ENCODE assay signal across 8 cellular contexts in the genomic region with DNA sequence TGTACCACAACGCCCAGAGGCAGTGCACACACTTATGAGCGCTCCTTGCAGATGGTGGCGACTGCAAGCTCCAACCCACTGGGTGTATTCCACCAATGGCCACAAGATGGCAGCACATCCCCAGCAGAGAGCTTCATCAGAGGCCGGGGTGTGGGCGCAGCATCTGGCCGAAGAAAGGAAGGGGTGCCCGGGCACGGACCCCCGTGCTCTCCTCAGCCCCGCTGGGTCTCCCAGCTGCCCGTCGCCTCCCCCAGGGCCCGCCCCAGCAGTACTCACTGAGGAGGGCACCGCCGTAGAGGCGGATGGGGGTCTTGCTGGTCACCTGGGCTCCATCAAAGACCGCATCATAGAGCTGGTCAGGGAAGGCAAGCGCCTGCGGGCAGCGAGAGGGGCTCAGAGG. TPM values are rescaled to one million over a fixed set of nuclear protein-coding genes. Genes with fewer than 3 reads are reported as not detected.
DNase-seq lines count a peak whose midpoint lies in the region; ATAC-seq and TF ChIP-seq lines count a peak whose summit lies in the region.

No MANE protein-coding gene starts in this region.

- POLR2A ChIA-PET in PC-3 (lab: Charles Lee; ENCODE audit: unreplicated experiment), result interaction anchor here (0.6 kb wide), 1 partner anchor 41 kb away, joined by 3 read pairs; no protein-coding TSS in a partner anchor

- peaks cover 8% of the 10 kb centered on the region for H3K79me1 ChIP-seq in neuronal stem cell (ENCODE audit: low read depth, low read length)

- H3K23ac ChIP-seq in neuronal stem cell (ENCODE audit: low read depth, low read length, poor library complexity), result no peak overlapping the region

- H3K27ac ChIP-seq in PC-3 (ENCODE audit: low read length) (no peak overlapping the region), neuronal stem cell (replicated peaks; ENCODE audit: low read length) (no peak overlapping the region), substantia nigra (ENCODE audit: low read depth, low read length, poor library complexity, severe bottlenecking) (no peak overlapping the region)

- no peak overlapping the region for H2BK15ac ChIP-seq in neuronal stem cell (ENCODE audit: low read length)

- H3K79me2 ChIP-seq in PC-3 (ENCODE audit: low read length), result no peaks in the 10 kb centered on the region

- H3K4me2 ChIP-seq in PC-3 (ENCODE audit: low read length) (no peak overlapping the region), neuronal stem cell (ENCODE audit: insufficient read depth, low read length, poor library complexity, severe bottlenecking) (no peak overlapping the region)

- H4K20me1 ChIP-seq in PC-3 (ENCODE audit: low read length), result no peaks in the 10 kb centered on the region

- DNase-seq in ACHN (peak; percentile 68), HT1080 (ENCODE audit: low read depth) (peak; percentile 63), PC-3 (peak; percentile 84), activated T-cell treated with anti-CD3 and anti-CD28 coated beads for 48 hours (ENCODE audit: low read depth) (peak; percentile 75), fibroblast of mammary gland (ENCODE audit: low read depth) (peak; percentile 75), neuronal stem cell (ENCODE audit: low spot score) (peak; percentile 88), substantia nigra (lab: John Stamatoyannopoulos, UW) (peak in 47 of 49 donors; percentile 28 to 90 (median 72))

- CTCF ChIA-PET in PC-3 (lab: Charles Lee), result interaction anchor here (0.6 to 3.0 kb wide), 5 partner anchors 9 to 168 kb away, joined by 4 to 58 read pairs (median 6); no protein-coding TSS in a partner anchor

- intact Hi-C loops in PC-3 (cut with micrococcal nuclease), result loop anchor here (1.0 kb wide), 2 partner anchors 109 to 167 kb away; no protein-coding TSS in a partner anchor

- H3K9me3 ChIP-seq in PC-3 (ENCODE audit: low read length), result no peaks in the 10 kb centered on the region
- no peaks in the 10 kb centered on the region for H3K9me3 ChIP-seq in neuronal stem cell (replicated peaks in 1 of 2; ENCODE audit: control insufficient read depth in 2 of 2, insufficient read depth in 1 of 2, low read depth in 1 of 2, low read length in 2 of 2)

- H2AK5ac ChIP-seq in neuronal stem cell (ENCODE audit: low read depth, low read length), result peak overlapping the region; percentile 72

- H2AFZ ChIP-seq in PC-3 (ENCODE audit: low read length) (no peak overlapping the region), neuronal stem cell (ENCODE audit: low read length) (no peak overlapping the region)

- H3K9ac ChIP-seq in PC-3 (ENCODE audit: low read length) (no peak overlapping the region), neuronal stem cell (ENCODE audit: low read depth, low read length, poor library complexity) (no peak overlapping the region)

- H3K36me3 ChIP-seq in PC-3 (ENCODE audit: low read depth, low read length), result no peaks in the 10 kb centered on the region
- H3K36me3 ChIP-seq in neuronal stem cell (replicated peaks in 1 of 2; ENCODE audit: control insufficient read depth in 2 of 2, insufficient read depth in 2 of 2, low read length in 2 of 2), result peaks cover 0 to 18% of the 10 kb centered on the region in 2 donors

- no peak overlapping the region for H2BK5ac ChIP-seq in neuronal stem cell (ENCODE audit: low read length)

- no peak overlapping the region for H3K4ac ChIP-seq in neuronal stem cell (ENCODE audit: low read length)

- BruUV-seq in PC-3 (replicated peaks; lab: Mats Ljungman, UMichigan), result no TSS peak

- H3K4me1 ChIP-seq in PC-3 (ENCODE audit: insufficient read depth, low read length), result no peaks in the 10 kb centered on the region
- H3K4me1 ChIP-seq in neuronal stem cell (ENCODE audit: control insufficient read depth in 2 of 2, insufficient read depth in 1 of 2, low read depth in 1 of 2, low read length in 2 of 2), result peaks cover 0 to 3% of the 10 kb centered on the region in 2 donors

- TF ChIP-seq CTCF in PC-3 (conservative IDR thresholded peaks at IDR 0.05; ENCODE audit: low read depth, low read length), result peak; percentile 88
- peak; percentile 84 for TF ChIP-seq CTCF in fibroblast of mammary gland (conservative IDR thresholded peaks at IDR 0.05; ENCODE audit: control insufficient read depth, insufficient read depth, low read depth, low read length)

- H3K14ac ChIP-seq in neuronal stem cell (ENCODE audit: low read length), result no peak overlapping the region

- no peak overlapping the region for H4K91ac ChIP-seq in neuronal stem cell (ENCODE audit: low read depth, low read length, poor library complexity)

- no CpG with 5 or more reads among the region's 20 CpGs for WGBS in neuronal stem cell (ENCODE audit: extremely low coverage in 2 of 2, insufficient read length in 2 of 2, insufficient replicate concordance in 1 of 2), 2 donors

- H4K8ac ChIP-seq in neuronal stem cell (ENCODE audit: low read depth, low read length), result no peak overlapping the region

- H3K4me3 ChIP-seq in PC-3 (ENCODE audit: low read length), result no peak overlapping the region
- no peak overlapping the region for H3K4me3 ChIP-seq in fibroblast of mammary gland (ENCODE audit: control insufficient read depth, low read depth, low read length)
- H3K4me3 ChIP-seq in neuronal stem cell (ENCODE audit: low read length in 2 of 2), result no peak overlapping the region

- H3K9me2 ChIP-seq in PC-3 (replicated peaks; ENCODE audit: low read length), result no peaks in the 10 kb centered on the region

- H3K18ac ChIP-seq in neuronal stem cell (ENCODE audit: low read length), result peak overlapping the region; percentile 61

- H2BK120ac ChIP-seq in neuronal stem cell (ENCODE audit: low read depth, low read length), result no peak overlapping the region

- no peak overlapping the region for H2BK12ac ChIP-seq in neuronal stem cell (ENCODE audit: low read length)

- ATAC-seq in GM18511 (IDR thresholded peaks at IDR 0.05; ENCODE audit: unreplicated experiment), result peak; percentile 80
- ATAC-seq in PC-3, result peak; percentile 89

- H3K27me3 ChIP-seq in PC-3 (ENCODE audit: low read length), result no peaks in the 10 kb centered on the region
- no peaks in the 10 kb centered on the region for H3K27me3 ChIP-seq in neuronal stem cell (ENCODE audit: control insufficient read depth in 3 of 3, insufficient read depth in 3 of 3, low read depth in 1 of 3, low read length in 3 of 3)

- in situ Hi-C loops in ACHN (cut with HindIII; ENCODE audit: low pct_ligation_motif_present, low pct_unique_long_range_greater_than_20kb, low sequenced_read_pairs), result loop anchor here (25.0 kb wide), 1 partner anchor 176 kb away; no protein-coding TSS in a partner anchor

- H3F3A ChIP-seq in PC-3 (ENCODE audit: low read length, unreplicated experiment), result no peaks in the 10 kb centered on the region

RNA-seq across cellular contexts. Expression of gene TP53I11, which starts 14.2 kb away (rescaled TPM):
- total RNA-seq in HT1080 (2014; rRNA removed; shearing (Covaris generic)), result 0.11 and 0.27 TPM in 2 replicates
- 1.3 and 2.5 TPM in 2 replicates for polyA plus RNA-seq in HT1080 (2015; cell fraction: cytosol; rRNA removed)
- polyA plus RNA-seq in HT1080 (2015; cell fraction: nucleus; rRNA removed), result 1.1 TPM in 2 replicates
- total RNA-seq in PC-3 (2014; rRNA removed), result 30.8 and 32.8 TPM in 2 replicates
- polyA plus RNA-seq in neuronal stem cell (2013, experiment 1 of 2), result 235 TPM
- 227 TPM for polyA plus RNA-seq in neuronal stem cell (2013, experiment 2 of 2)

Comparison
In these comparisons a context has a peak if more than half of its experiments do, and no peak if none do; other contexts are left out.
1. RNA of gene TP53I11, which starts 14.2 kb away (total RNA-seq): 30.8 to 32.8 TPM in PC-3; 0.11 to 0.27 TPM in HT1080; every median in the first group is over 10 times any median in the second.
2. Peak in every context shown above with its lines, with median percentiles within 50 percentile points of each other: DNase-seq.